In genomic region chr17:47686276-47686635, GRCh38 we compare ENCODE assay signal across 16 cellular contexts. TPM values are rescaled to one million over a fixed set of nuclear protein-coding genes. Genes with fewer than 3 reads are reported as not detected.
DNase-seq lines count a peak whose midpoint lies in the region; ATAC-seq, FAIRE-seq and TF ChIP-seq lines count a peak whose summit lies in the region.
"Had no signal": no experiment of that assay in that cellular context is flagged by ENCODE, and none has a peak within 500 bp of the region (broad histone marks: within the 10 kb centered on the region; RNA-seq: fewer than 3 reads in every experiment).

No MANE protein-coding gene starts in this region.

- H2AK5ac ChIP-seq in mesendoderm (ENCODE audit: low read length): no peak overlapping the region

- no peak overlapping the region for H3K23ac ChIP-seq in mesendoderm (ENCODE audit: low read length)

- no peaks in the 10 kb centered on the region for H3K27me3 ChIP-seq in kidney epithelial cell (ENCODE audit: control insufficient read depth, insufficient read depth, low read length)
- no peaks in the 10 kb centered on the region for H3K27me3 ChIP-seq in mesendoderm (ENCODE audit: insufficient read depth, low read length, poor library complexity)

- ATAC-seq in A549: no peak
- ATAC-seq in activated T-helper 17 cell treated with anti-CD3 and anti-CD28 coated beads, Interleukin-2, amount 50 U/mL, for 72 hours (replicated peaks): no peak
- no peak for ATAC-seq in HG02678 (IDR thresholded peaks at IDR 0.05; ENCODE audit: unreplicated experiment)
- ATAC-seq in HG03442 (IDR thresholded peaks at IDR 0.05; ENCODE audit: unreplicated experiment): no peak

- TF ChIP-seq CTCF in A549 (IDR thresholded peaks at IDR 0.05) (no peak), kidney epithelial cell (IDR thresholded peaks at IDR 0.05; ENCODE audit: insufficient read depth, low read length, poor library complexity, severe bottlenecking) (no peak)

- H4K5ac ChIP-seq in mesendoderm (ENCODE audit: low read length): no peak overlapping the region

- no peak for TF ChIP-seq EP300 in A549 (IDR thresholded peaks at IDR 0.05)

- no peak overlapping the region for H4K8ac ChIP-seq in mesendoderm (ENCODE audit: low read depth, low read length)

- H3K4ac ChIP-seq in mesendoderm (ENCODE audit: low read depth, low read length): no peak overlapping the region

- H3K56ac ChIP-seq in mesendoderm (ENCODE audit: low read length): no peak overlapping the region

- TF ChIP-seq POLR2A in A549 (IDR thresholded peaks at IDR 0.05; ENCODE audit: low read length): no peak

- peaks cover 59% of the 10 kb centered on the region for H3K36me3 Mint-ChIP-seq in activated T-helper 17 cell treated with anti-CD3 and anti-CD28 coated beads, Interleukin-2, amount 50 U/mL, for 72 hours (ENCODE audit: low read depth)

- H3K4me1 ChIP-seq in A549 (peaks cover 29% of the 10 kb centered on the region; the same call in 2 of the 3 replicates), mesendoderm (ENCODE audit: control insufficient read depth, low read depth, low read length) (no peaks in the 10 kb centered on the region)

- DNase-seq in A549 (ENCODE audit: low read depth in 1 of 2, low spot score in 1 of 2) (no peak), ELR (ENCODE audit: low read depth) (peak; percentile 66), kidney epithelial cell (ENCODE audit: low read depth) (peak; percentile 60), globus pallidus (ENCODE audit: low spot score) (no peak), mesendoderm (no peak)
- DNase-seq: CD8-positive, alpha-beta memory T cell; NCI-H446 treated with DMSO at 0.1 percent for 48 hours; stimulated activated CD4-positive, alpha-beta T cell treated with anti-CD3 and anti-CD28 coated beads, Interleukin-15, amount 100 ng/mL, for 24 hours had no signal

- H2BK5ac ChIP-seq in mesendoderm (ENCODE audit: low read length): no peak overlapping the region

- peaks cover 3% of the 10 kb centered on the region for H3K36me3 ChIP-seq in kidney epithelial cell (ENCODE audit: control insufficient read depth, insufficient read depth, low read length)
- peaks cover 9% of the 10 kb centered on the region for H3K36me3 ChIP-seq in mesendoderm (ENCODE audit: control insufficient read depth, insufficient read depth, low read length)

- peaks cover 8% of the 10 kb centered on the region for H3K4me1 Mint-ChIP-seq in activated T-helper 17 cell treated with anti-CD3 and anti-CD28 coated beads, Interleukin-2, amount 50 U/mL, for 72 hours

- CTCF ChIA-PET in A549 (lab: Yijun Ruan, JAX): interaction anchor here (1.2 to 3.4 kb wide), 5 partner anchors 12 to 47 kb away, joined by 3 to 43 read pairs (median 13); partner anchors contain the start of gene TBX21

- no peak for TF ChIP-seq RAD21 in A549 (conservative IDR thresholded peaks at IDR 0.05 in 1 of 2, IDR thresholded peaks at IDR 0.05 in 1 of 2)

- no peaks in the 10 kb centered on the region for H3K79me2 ChIP-seq in mesendoderm (ENCODE audit: control insufficient read depth, insufficient read depth, low read length)

- FAIRE-seq in A549 (lab: Jason Lieb, UNC): peak; percentile 72
- FAIRE-seq: endometrium had no signal

- H3K27ac ChIP-seq in A549: no peak overlapping the region
- no peak overlapping the region for H3K27ac ChIP-seq in mesendoderm (ENCODE audit: low read depth, low read length)
- H3K27ac ChIP-seq: HL-60, RWPE1 had no signal

- H3K4me2 ChIP-seq in A549 (no peak overlapping the region), mesendoderm (ENCODE audit: low read length) (no peak overlapping the region)

- 62% methylated on average over 1 of the region's 1 CpG for WGBS in A549 (ENCODE audit: missing lambda C conversion rate)
- WGBS in mesendoderm (ENCODE audit: extremely low coverage, insufficient coverage, low lambda C conversion rate): no CpG with 5 or more reads among the region's 1 CpG

- H3K4me3 Mint-ChIP-seq in activated T-helper 17 cell treated with anti-CD3 and anti-CD28 coated beads, Interleukin-2, amount 50 U/mL, for 72 hours: no peak overlapping the region
- H3K4me3 Mint-ChIP-seq: brain; CD8-positive, alpha-beta memory T cell had no signal

- peaks cover 2% of the 10 kb centered on the region for H3K79me1 ChIP-seq in mesendoderm (ENCODE audit: low read length)

- no peak overlapping the region for H3K9ac ChIP-seq in mesendoderm (ENCODE audit: low read length)

- no peak overlapping the region for H2BK120ac ChIP-seq in mesendoderm (ENCODE audit: low read depth, low read length)

- peak overlapping the region; percentile 37 for H3K27ac Mint-ChIP-seq in activated T-helper 17 cell treated with anti-CD3 and anti-CD28 coated beads, Interleukin-2, amount 50 U/mL, for 72 hours

- POLR2A ChIA-PET in A549 (lab: Yijun Ruan, JAX): no interaction called here

- no peak overlapping the region for H3K18ac ChIP-seq in mesendoderm (ENCODE audit: low read length)

- H2BK15ac ChIP-seq in mesendoderm (replicated peaks; ENCODE audit: low read depth): no peak overlapping the region

- no peaks in the 10 kb centered on the region for H3K9me3 ChIP-seq in A549

- H3K9me3 Mint-ChIP-seq in activated T-helper 17 cell treated with anti-CD3 and anti-CD28 coated beads, Interleukin-2, amount 50 U/mL, for 72 hours: no peaks in the 10 kb centered on the region
- H3K9me3 Mint-ChIP-seq: brain; CD8-positive, alpha-beta memory T cell had no signal

- H3K27me3 Mint-ChIP-seq in activated T-helper 17 cell treated with anti-CD3 and anti-CD28 coated beads, Interleukin-2, amount 50 U/mL, for 72 hours: no peaks in the 10 kb centered on the region
- H3K27me3 Mint-ChIP-seq: brain; CD8-positive, alpha-beta memory T cell had no signal

- H3K4me3 ChIP-seq in A549 (no peak overlapping the region), kidney epithelial cell (ENCODE audit: low read depth, low read length) (no peak overlapping the region), mesendoderm (ENCODE audit: low read length) (no peak overlapping the region)

TF ChIP-seq in A549, 52 proteins besides CTCF, POLR2A, EP300 and RAD21:
- 0 out of 2 replicates have a peak, but pooled peaks have one; percentile 19 for TF ChIP-seq HOXA7 (CRISPR knock-in tag; IDR thresholded peaks at IDR 0.05)
- TF ChIP-seq HDAC2 (IDR thresholded peaks at IDR 0.05): no peak

RNA-seq across cellular contexts. Expression of gene TBKBP1, which starts 7.7 kb away (rescaled TPM):
- 3.3 and 3.4 TPM in 2 replicates for polyA plus RNA-seq in A549 (2011; rRNA removed)
- polyA plus RNA-seq in A549 (2012; cell fraction: cytosol; rRNA removed): 5.8 and 8.3 TPM in 2 replicates
- polyA plus RNA-seq in A549 (2012; cell fraction: nucleus; rRNA removed): 12.9 and 18.7 TPM in 2 replicates
- polyA plus RNA-seq in A549 (2017; fragmentation: RNase III; extraction: RNeasy Plus Mini Kit Qiagen cat#74134 plus additional on column Dnase treatment): 7.1 to 9.5 TPM (median 9.3 TPM) in 3 replicates
- polyA minus RNA-seq in A549 (2011; rRNA and poly(A)+ RNA removed): 3.0 and 3.7 TPM in 2 replicates
- total RNA-seq in activated T-helper 17 cell treated with anti-CD3 and anti-CD28 coated beads, Interleukin-2, amount 50 U/mL, for 72 hours: 10 to 100 TPM in 1 of 2 donors, 1 to 10 TPM in 1; 6.3 to 10.2 TPM
- 8.3 and 9.7 TPM in 2 replicates for total RNA-seq in kidney epithelial cell
- polyA plus RNA-seq in mesendoderm (2013, experiment 1 of 2): 8.1 TPM
- 7.0 TPM for polyA plus RNA-seq in mesendoderm (2013, experiment 2 of 2)

RNA-seq across cellular contexts. Expression of gene KPNB1, which starts 36.5 kb away (rescaled TPM):
- polyA plus RNA-seq in A549 (2011; rRNA removed): 358 and 452 TPM in 2 replicates
- 106 and 139 TPM in 2 replicates for polyA plus RNA-seq in A549 (2012; cell fraction: cytosol; rRNA removed)
- polyA plus RNA-seq in A549 (2012; cell fraction: nucleus; rRNA removed): 126 and 194 TPM in 2 replicates
- polyA plus RNA-seq in A549 (2017; fragmentation: RNase III; extraction: RNeasy Plus Mini Kit Qiagen cat#74134 plus additional on column Dnase treatment): 315 to 338 TPM (median 320 TPM) in 3 replicates
- 388 and 417 TPM in 2 replicates for polyA minus RNA-seq in A549 (2011; rRNA and poly(A)+ RNA removed)
- total RNA-seq in activated T-helper 17 cell treated with anti-CD3 and anti-CD28 coated beads, Interleukin-2, amount 50 U/mL, for 72 hours: 100 to 1,000 TPM; 451 to 724 TPM
- total RNA-seq in kidney epithelial cell: 249 and 270 TPM in 2 replicates
- 345 TPM for polyA plus RNA-seq in mesendoderm (2013, experiment 1 of 2)
- 347 TPM for polyA plus RNA-seq in mesendoderm (2013, experiment 2 of 2)

RNA-seq across cellular contexts. Expression of gene TBX21, which starts 46.8 kb away (rescaled TPM):
- polyA plus RNA-seq in A549 (2011; rRNA removed) (0.03 TPM in 1 of 2 replicates, not detected in the other), A549 (2017; fragmentation: RNase III; extraction: RNeasy Plus Mini Kit Qiagen cat#74134 plus additional on column Dnase treatment) (0.04 TPM in 1 of 3 replicates, not detected in the others)
- 0.04 TPM in 1 of 2 replicates, not detected in the other for polyA plus RNA-seq in A549 (2012; cell fraction: cytosol; rRNA removed)
- polyA plus RNA-seq in A549 (2012; cell fraction: nucleus; rRNA removed): 0.02 TPM in 1 of 2 replicates, not detected in the other
- polyA minus RNA-seq in A549 (2011; rRNA and poly(A)+ RNA removed): not detected in 2 replicates
- total RNA-seq in activated T-helper 17 cell treated with anti-CD3 and anti-CD28 coated beads, Interleukin-2, amount 50 U/mL, for 72 hours: 10 to 100 TPM; 19.9 to 30.5 TPM
- not detected in 2 replicates for total RNA-seq in kidney epithelial cell
- polyA plus RNA-seq in mesendoderm (2013, experiment 1 of 2): 0.01 TPM
- 0.04 TPM for polyA plus RNA-seq in mesendoderm (2013, experiment 2 of 2)
- polyA plus RNA-seq: neural cell had no signal

Comparison
In these comparisons a context has a peak if more than half of its experiments do, and no peak if none do; other contexts are left out.
1. DNase-seq: peak in ELR (single experiment) and kidney epithelial cell (single experiment); none in A549 (0 of 2), globus pallidus (single experiment) and mesendoderm (single experiment).
2. RNA of gene TBX21, which starts 46.8 kb away (total RNA-seq): 19.9 to 30.5 TPM in activated T-helper 17 cell treated with anti-CD3 and anti-CD28 coated beads, Interleukin-2, amount 50 U/mL, for 72 hours; not detected in kidney epithelial cell; every median in the first group is over 10 times any median in the second.